ENCODE assay signal across 8 cellular contexts in genomic region chr19:5789886-5790572, GRCh38. TPM values are rescaled to one million over a fixed set of nuclear protein-coding genes. Genes with fewer than 3 reads are reported as not detected.
DNase-seq lines count a peak whose midpoint lies in the region; ATAC-seq and TF ChIP-seq lines count a peak whose summit lies in the region.

No MANE protein-coding gene starts in this region.

- H3K4me1 ChIP-seq in H9 (ENCODE audit: insufficient read depth, low read length) (no peaks in the 10 kb centered on the region), right cardiac atrium (ENCODE audit: control insufficient read depth, insufficient read depth, low read length) (no peaks in the 10 kb centered on the region), skeletal muscle satellite cell (ENCODE audit: control insufficient read depth, insufficient read depth, low read length) (peaks cover 6% of the 10 kb centered on the region)

- peaks cover 23 to 45% (median 38%) of the 10 kb centered on the region in 3 experiments for H3K36me3 Mint-ChIP-seq in H9 (ENCODE audit: insufficient read depth in 1 of 3, low read depth in 3 of 3)
- H3K36me3 Mint-ChIP-seq in activated CD4-positive, alpha-beta memory T cell treated with anti-CD3 and anti-CD28 coated beads for 36 hours: peaks cover 33% of the 10 kb centered on the region

- POLR2A ChIA-PET in activated CD4-positive, alpha-beta memory T cell treated with anti-CD3 and anti-CD28 coated beads for 36 hours (lab: Charles Lee): interaction anchor here (1.2 to 2.6 kb wide), 6 partner anchors 11 to 113 kb away, joined by 3 to 12 read pairs (median 4); partner anchors contain the start of gene NDUFA11

- WGBS in H9 (ENCODE audit: extremely low coverage, insufficient read length, low lambda C conversion rate): no CpG with 5 or more reads among the region's 27 CpGs
- WGBS in right cardiac atrium: 73% methylated on average over 27 of the region's 27 CpGs

- H3K4me3 Mint-ChIP-seq in H9: peak overlapping the region; percentile 100
- peak overlapping the region; percentile 100 for H3K4me3 Mint-ChIP-seq in activated CD4-positive, alpha-beta memory T cell treated with anti-CD3 and anti-CD28 coated beads for 36 hours

- H3K27me3 ChIP-seq in H9 (ENCODE audit: insufficient read depth, low read length): no peaks in the 10 kb centered on the region
- H3K27me3 ChIP-seq in right cardiac atrium (ENCODE audit: control insufficient read depth, insufficient read depth): no peaks in the 10 kb centered on the region
- no peaks in the 10 kb centered on the region for H3K27me3 ChIP-seq in skeletal muscle satellite cell (ENCODE audit: control insufficient read depth, insufficient read depth, low read length)

- no peak overlapping the region for H3K14ac ChIP-seq in H9 (ENCODE audit: insufficient read depth, low read length)

- TF ChIP-seq CTCF in H9 (conservative IDR thresholded peaks at IDR 0.05): no peak

- no peak overlapping the region for H3K18ac ChIP-seq in H9 (ENCODE audit: insufficient read length, low read depth, low read length)

- H3K9ac ChIP-seq in H9 (ENCODE audit: extremely low read depth, insufficient read length, low read length): no peak overlapping the region
- H3K9ac ChIP-seq in skeletal muscle satellite cell (ENCODE audit: low read depth, low read length): peak overlapping the region; percentile 95

- H2BK120ac ChIP-seq in H9 (ENCODE audit: low read depth, low read length, poor library complexity, severe bottlenecking): no peak overlapping the region

- H3K27ac ChIP-seq in H9 (ENCODE audit: insufficient read length, low read depth, low read length) (no peak overlapping the region), right cardiac atrium (ENCODE audit: low read length) (no peak overlapping the region)

- H2BK12ac ChIP-seq in H9 (ENCODE audit: insufficient read length, low read depth, low read length): no peak overlapping the region

- no peaks in the 10 kb centered on the region for H3K23me2 ChIP-seq in H9 (ENCODE audit: insufficient read length, low read depth, low read length, poor library complexity, severe bottlenecking)

- H3K27me3 Mint-ChIP-seq in H9 (ENCODE audit: low read depth): no peaks in the 10 kb centered on the region; the same call in none of the 2 replicates
- H3K27me3 Mint-ChIP-seq in activated CD4-positive, alpha-beta memory T cell treated with anti-CD3 and anti-CD28 coated beads for 36 hours: no peaks in the 10 kb centered on the region

- no peak overlapping the region for H4K91ac ChIP-seq in H9 (ENCODE audit: insufficient read length, low read depth, low read length)

- intact Hi-C loops in activated CD4-positive, alpha-beta memory T cell treated with anti-CD3 and anti-CD28 coated beads for 36 hours (cut with micrococcal nuclease): loop anchor here (1.0 to 10.0 kb wide), 7 partner anchors 70 to 1275 kb away; partner anchors contain the start of genes CATSPERD, DPP9, LONP1 and MICOS13
- intact Hi-C loops in right cardiac atrium (cut with DNase I): no loop called here

- CTCF ChIA-PET in activated CD4-positive, alpha-beta memory T cell treated with anti-CD3 and anti-CD28 coated beads for 36 hours (lab: Charles Lee): interaction anchor here (0.5 to 7.6 kb wide), 3 partner anchors 14 to 327 kb away, joined by 4 to 84 read pairs (median 4); partner anchors contain the start of genes NRTN and VMAC

- H3K27ac Mint-ChIP-seq in H9: peak overlapping the region; percentile 77 to 100 (median 80); a peak in 2 of 7 replicates
- H3K27ac Mint-ChIP-seq in activated CD4-positive, alpha-beta memory T cell treated with anti-CD3 and anti-CD28 coated beads for 36 hours: peak overlapping the region; percentile 100

- no peaks in the 10 kb centered on the region for H3K79me1 ChIP-seq in H9 (ENCODE audit: insufficient read depth, low read depth, low read length, poor library complexity, severe bottlenecking)

- no peak overlapping the region for H2BK15ac ChIP-seq in H9 (ENCODE audit: low read depth, low read length)

- H3K9me3 ChIP-seq in H9 (ENCODE audit: control insufficient read depth, low read depth, low read length) (no peaks in the 10 kb centered on the region), right cardiac atrium (ENCODE audit: control insufficient read depth, low read length) (no peaks in the 10 kb centered on the region), skeletal muscle satellite cell (replicated peaks; ENCODE audit: low read length) (no peaks in the 10 kb centered on the region)

- H4K20me1 ChIP-seq in H9 (ENCODE audit: control insufficient read depth, insufficient read depth, insufficient read length): no peaks in the 10 kb centered on the region

- H2AK5ac ChIP-seq in H9 (ENCODE audit: insufficient read length, low read length): no peak overlapping the region

- DNase-seq in H9: no peak
- DNase-seq in activated CD4-positive, alpha-beta memory T cell treated with anti-CD3 and anti-CD28 coated beads for 36 hours: no peak
- peak in 1 of 3 donors; percentile 21 for DNase-seq in right cardiac atrium
- no peak for DNase-seq in DMS79 (lab: John Stamatoyannopoulos, UW)
- DNase-seq in CD1c-positive myeloid dendritic cell (ENCODE audit: extremely low spot score): no peak
- no peak for DNase-seq in NCI-H2171 treated with DMSO at 0.1 percent for 48 hours (lab: John Stamatoyannopoulos, UW)

- H3K4me3 ChIP-seq in right cardiac atrium (ENCODE audit: low read length): peak overlapping the region; percentile 36
- peak overlapping the region; percentile 86 for H3K4me3 ChIP-seq in skeletal muscle satellite cell (ENCODE audit: low read length)

- H3K56ac ChIP-seq in H9 (ENCODE audit: insufficient read length, low read depth, low read length): no peak overlapping the region

- H3K9me3 Mint-ChIP-seq in H9: no peaks in the 10 kb centered on the region; a peak in 2 of 5 replicates
- no peaks in the 10 kb centered on the region for H3K9me3 Mint-ChIP-seq in activated CD4-positive, alpha-beta memory T cell treated with anti-CD3 and anti-CD28 coated beads for 36 hours

- H3K79me2 ChIP-seq in H9 (ENCODE audit: insufficient read depth, low read length): no peaks in the 10 kb centered on the region

- peak overlapping the region; percentile 28 for H3K4me2 ChIP-seq in H9 (ENCODE audit: insufficient read depth, insufficient read length, low read length)
- H3K4me2 ChIP-seq in skeletal muscle satellite cell (ENCODE audit: low read length): peak overlapping the region; percentile 88

- H3K23ac ChIP-seq in H9 (ENCODE audit: insufficient read length, low read depth, low read length): no peak overlapping the region

- no peak overlapping the region for H2AFZ ChIP-seq in H9 (ENCODE audit: low read length)

- no peak overlapping the region for H2BK20ac ChIP-seq in H9 (ENCODE audit: low read depth, low read length, poor library complexity, severe bottlenecking)

- no peak overlapping the region for H2BK5ac ChIP-seq in H9 (ENCODE audit: insufficient read length, low read length)

- no peak overlapping the region for H3K4ac ChIP-seq in H9 (ENCODE audit: low read depth, low read length)

- H3K36me3 ChIP-seq in skeletal muscle satellite cell (ENCODE audit: insufficient read depth, low read length): peaks cover 42% of the 10 kb centered on the region

- peaks cover 0 to 8% of the 10 kb centered on the region in 2 experiments; a peak in 3 of 4 replicates for H3K4me1 Mint-ChIP-seq in H9
- H3K4me1 Mint-ChIP-seq in activated CD4-positive, alpha-beta memory T cell treated with anti-CD3 and anti-CD28 coated beads for 36 hours (ENCODE audit: low read depth): peaks cover 12% of the 10 kb centered on the region

- H3T11ph ChIP-seq in H9 (ENCODE audit: low read length): no peak overlapping the region

- H4K5ac ChIP-seq in H9 (ENCODE audit: insufficient read length, low read depth, low read length): no peak overlapping the region

- ATAC-seq in right cardiac atrium (no peak), HG03521 (IDR thresholded peaks at IDR 0.05; ENCODE audit: unreplicated experiment) (no peak)

- H4K8ac ChIP-seq in H9 (replicated peaks; ENCODE audit: insufficient read length, low read depth, low read length): no peak overlapping the region

RNA-seq across cellular contexts. Expression of gene DUS3L, which starts 0.9 kb away (rescaled TPM):
- total RNA-seq in H9 (2021) (61.8 and 67.0 TPM in 2 replicates), right cardiac atrium (10 to 100 TPM; 16.0 to 27.3 (median 19.7) TPM)
- total RNA-seq in activated CD4-positive, alpha-beta memory T cell treated with anti-CD3 and anti-CD28 coated beads for 36 hours: 10 to 100 TPM; 41.9 to 44.4 TPM
- 15.5 TPM for polyA plus RNA-seq in right cardiac atrium
- total RNA-seq in skeletal muscle satellite cell (2012; rRNA removed): 35.8 and 44.9 TPM in 2 replicates

RNA-seq across cellular contexts. Expression of gene PRR22, which starts 5.5 kb away (rescaled TPM):
- 7.1 and 8.1 TPM in 2 replicates for total RNA-seq in H9 (2021)
- total RNA-seq in activated CD4-positive, alpha-beta memory T cell treated with anti-CD3 and anti-CD28 coated beads for 36 hours: 1 to 10 TPM; 2.2 to 2.6 TPM
- 1 to 10 TPM in 2 of 4 donors, under 1 TPM in 2; 0.74 to 1.7 (median 1.2) TPM for total RNA-seq in right cardiac atrium
- 0.84 TPM for polyA plus RNA-seq in right cardiac atrium
- 0.25 and 0.66 TPM in 2 replicates for total RNA-seq in skeletal muscle satellite cell (2012; rRNA removed)

RNA-seq across cellular contexts. Expression of gene NRTN, which starts 14.8 kb away (rescaled TPM):
- total RNA-seq in H9 (2021) (4.5 and 4.6 TPM in 2 replicates), right cardiac atrium (10 to 100 TPM; 31.6 to 57.1 (median 52.5) TPM)
- total RNA-seq in activated CD4-positive, alpha-beta memory T cell treated with anti-CD3 and anti-CD28 coated beads for 36 hours: under 1 TPM; 0.22 to 0.97 TPM
- polyA plus RNA-seq in right cardiac atrium: 31.7 TPM
- total RNA-seq in skeletal muscle satellite cell (2012; rRNA removed): not detected in 2 replicates

RNA-seq across cellular contexts. Expression of gene FUT6, which starts 49.5 kb away (rescaled TPM):
- 0.13 TPM in 1 of 2 replicates, not detected in the other for total RNA-seq in H9 (2021)
- total RNA-seq in activated CD4-positive, alpha-beta memory T cell treated with anti-CD3 and anti-CD28 coated beads for 36 hours: not detected
- total RNA-seq in right cardiac atrium: not detected
- polyA plus RNA-seq in right cardiac atrium: not detected
- total RNA-seq in skeletal muscle satellite cell (2012; rRNA removed): not detected in 2 replicates
